In genomic region chr14:76829650-76830421, GRCh38 we compare ENCODE assay signal across 1 cellular context.
TF ChIP-seq lines count a peak whose summit lies in the region.

No MANE protein-coding gene starts in this region.

TF ChIP-seq in H1, 55 proteins besides CTCF, POLR2A, EP300 and RAD21 (continued from another document):
- no peak for TF ChIP-seq GTF2F1 (IDR thresholded peaks at IDR 0.05; ENCODE audit: borderline replicate concordance, low read depth, low read length)
- no peak for TF ChIP-seq SIX5 (IDR thresholded peaks at IDR 0.05; ENCODE audit: low read depth, low read length)
- TF ChIP-seq JUN (IDR thresholded peaks at IDR 0.05; ENCODE audit: low read depth, low read length), result no peak
- no peak for TF ChIP-seq JUND (IDR thresholded peaks at IDR 0.05; ENCODE audit: low read length)
- TF ChIP-seq CEBPB (IDR thresholded peaks at IDR 0.05; ENCODE audit: low read depth, low read length), result no peak
